Comparison of ENCODE assay signal across 1 cellular context in the genomic region with DNA sequence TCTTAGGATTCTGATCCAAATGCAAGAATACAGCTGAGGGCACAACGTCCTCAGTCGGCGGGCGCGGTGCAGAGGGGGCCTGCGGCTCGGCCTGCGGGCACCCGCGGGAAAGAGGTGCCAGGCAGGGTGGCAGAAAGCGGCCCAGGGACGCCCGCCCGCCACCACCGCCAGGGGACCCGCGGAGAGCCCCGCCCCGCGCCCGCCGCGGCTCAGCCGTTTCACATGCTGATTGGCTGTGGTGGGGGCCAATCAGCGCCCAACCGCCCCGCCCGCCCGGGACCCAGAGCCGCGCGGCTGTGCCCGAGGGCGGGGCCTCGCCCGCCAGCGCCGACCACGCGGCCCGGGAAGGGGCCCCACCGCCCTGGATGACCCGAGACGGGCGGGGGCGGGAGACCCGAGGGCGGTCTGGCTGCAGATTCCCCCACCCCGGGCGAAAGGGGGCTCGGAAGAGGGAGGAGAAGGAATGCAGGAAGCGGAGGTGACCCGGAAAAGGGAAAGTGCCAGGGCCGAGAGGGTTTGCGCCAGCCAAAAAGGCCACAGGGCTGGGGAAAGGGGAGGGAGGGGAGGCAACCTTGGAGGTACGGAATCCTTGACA.
TF ChIP-seq lines count a peak whose summit lies in the region.

No MANE protein-coding gene starts in this region.

TF ChIP-seq in GM12878, 131 proteins besides CTCF, POLR2A, EP300 and RAD21 (continued from another document):
- TF ChIP-seq, protein P1, sequence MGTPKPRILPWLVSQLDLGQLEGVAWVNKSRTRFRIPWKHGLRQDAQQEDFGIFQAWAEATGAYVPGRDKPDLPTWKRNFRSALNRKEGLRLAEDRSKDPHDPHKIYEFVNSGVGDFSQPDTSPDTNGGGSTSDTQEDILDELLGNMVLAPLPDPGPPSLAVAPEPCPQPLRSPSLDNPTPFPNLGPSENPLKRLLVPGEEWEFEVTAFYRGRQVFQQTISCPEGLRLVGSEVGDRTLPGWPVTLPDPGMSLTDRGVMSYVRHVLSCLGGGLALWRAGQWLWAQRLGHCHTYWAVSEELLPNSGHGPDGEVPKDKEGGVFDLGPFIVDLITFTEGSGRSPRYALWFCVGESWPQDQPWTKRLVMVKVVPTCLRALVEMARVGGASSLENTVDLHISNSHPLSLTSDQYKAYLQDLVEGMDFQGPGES (IDR thresholded peaks at IDR 0.05), result no peak
- TF ChIP-seq, protein P2, sequence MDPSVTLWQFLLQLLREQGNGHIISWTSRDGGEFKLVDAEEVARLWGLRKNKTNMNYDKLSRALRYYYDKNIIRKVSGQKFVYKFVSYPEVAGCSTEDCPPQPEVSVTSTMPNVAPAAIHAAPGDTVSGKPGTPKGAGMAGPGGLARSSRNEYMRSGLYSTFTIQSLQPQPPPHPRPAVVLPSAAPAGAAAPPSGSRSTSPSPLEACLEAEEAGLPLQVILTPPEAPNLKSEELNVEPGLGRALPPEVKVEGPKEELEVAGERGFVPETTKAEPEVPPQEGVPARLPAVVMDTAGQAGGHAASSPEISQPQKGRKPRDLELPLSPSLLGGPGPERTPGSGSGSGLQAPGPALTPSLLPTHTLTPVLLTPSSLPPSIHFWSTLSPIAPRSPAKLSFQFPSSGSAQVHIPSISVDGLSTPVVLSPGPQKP (IDR thresholded peaks at IDR 0.05; ENCODE audit: low read depth, low read length), result 0 out of 2 replicates have a peak, but pooled peaks have one; percentile 3
- TF ChIP-seq HCFC1 (IDR thresholded peaks at IDR 0.05; ENCODE audit: low read length) (no peak), FOXK2 (IDR thresholded peaks at IDR 0.05) (no peak), SREBF1 (IDR thresholded peaks at IDR 0.05; ENCODE audit: low read length) (no peak), EGR1 (IDR thresholded peaks at IDR 0.05; ENCODE audit: borderline replicate concordance in 1 of 2, low read depth in 2 of 2, low read length in 2 of 2) (peak in 1 of 2 experiments; percentile 91; a peak in 2 of 3 replicates), NR2F1 (conservative IDR thresholded peaks at IDR 0.05) (peak; percentile 93), RB1 (IDR thresholded peaks at IDR 0.05; ENCODE audit: borderline replicate concordance) (0 out of 2 replicates have a peak, but pooled peaks have one; percentile 65), SMC3 (IDR thresholded peaks at IDR 0.05; ENCODE audit: borderline replicate concordance, low read length) (no peak), NRF1 (conservative IDR thresholded peaks at IDR 0.05; ENCODE audit: low read depth, low read length) (no peak)
- TF ChIP-seq, protein P3, sequence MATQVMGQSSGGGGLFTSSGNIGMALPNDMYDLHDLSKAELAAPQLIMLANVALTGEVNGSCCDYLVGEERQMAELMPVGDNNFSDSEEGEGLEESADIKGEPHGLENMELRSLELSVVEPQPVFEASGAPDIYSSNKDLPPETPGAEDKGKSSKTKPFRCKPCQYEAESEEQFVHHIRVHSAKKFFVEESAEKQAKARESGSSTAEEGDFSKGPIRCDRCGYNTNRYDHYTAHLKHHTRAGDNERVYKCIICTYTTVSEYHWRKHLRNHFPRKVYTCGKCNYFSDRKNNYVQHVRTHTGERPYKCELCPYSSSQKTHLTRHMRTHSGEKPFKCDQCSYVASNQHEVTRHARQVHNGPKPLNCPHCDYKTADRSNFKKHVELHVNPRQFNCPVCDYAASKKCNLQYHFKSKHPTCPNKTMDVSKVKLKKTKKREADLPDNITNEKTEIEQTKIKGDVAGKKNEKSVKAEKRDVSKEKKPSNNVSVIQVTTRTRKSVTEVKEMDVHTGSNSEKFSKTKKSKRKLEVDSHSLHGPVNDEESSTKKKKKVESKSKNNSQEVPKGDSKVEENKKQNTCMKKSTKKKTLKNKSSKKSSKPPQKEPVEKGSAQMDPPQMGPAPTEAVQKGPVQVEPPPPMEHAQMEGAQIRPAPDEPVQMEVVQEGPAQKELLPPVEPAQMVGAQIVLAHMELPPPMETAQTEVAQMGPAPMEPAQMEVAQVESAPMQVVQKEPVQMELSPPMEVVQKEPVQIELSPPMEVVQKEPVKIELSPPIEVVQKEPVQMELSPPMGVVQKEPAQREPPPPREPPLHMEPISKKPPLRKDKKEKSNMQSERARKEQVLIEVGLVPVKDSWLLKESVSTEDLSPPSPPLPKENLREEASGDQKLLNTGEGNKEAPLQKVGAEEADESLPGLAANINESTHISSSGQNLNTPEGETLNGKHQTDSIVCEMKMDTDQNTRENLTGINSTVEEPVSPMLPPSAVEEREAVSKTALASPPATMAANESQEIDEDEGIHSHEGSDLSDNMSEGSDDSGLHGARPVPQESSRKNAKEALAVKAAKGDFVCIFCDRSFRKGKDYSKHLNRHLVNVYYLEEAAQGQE (IDR thresholded peaks at IDR 0.05; ENCODE audit: low read depth, low read length), result no peak
TF ChIP-seq in GM12878: peak in this region for 30.
